In genomic region chr14:21098892-21099595, GRCh38 we compare ENCODE assay signal across 8 cellular contexts. TPM values are rescaled to one million over a fixed set of nuclear protein-coding genes. Genes with fewer than 3 reads are reported as not detected.
DNase-seq lines count a peak whose midpoint lies in the region; ATAC-seq lines count a peak whose summit lies in the region.

No MANE protein-coding gene starts in this region.

- H3K27ac Mint-ChIP-seq in T-helper 1 cell treated with Interleukin-12 subunit alpha and Interleukin-12 subunit beta and Interleukin-4 antibody, amounts not matched to agents 30 μg/mL and 1 μg/mL, for 36 hours: peak overlapping the region; percentile 51
- H3K27ac Mint-ChIP-seq in activated CD4-positive, alpha-beta memory T cell treated with anti-CD3 and anti-CD28 coated beads for 36 hours: peak overlapping the region; percentile 40

- DNase-seq in T-helper 1 cell: no peak
- DNase-seq in activated CD4-positive, alpha-beta memory T cell treated with anti-CD3 and anti-CD28 coated beads for 36 hours: no peak
- no peak for DNase-seq in NCI-H2081 treated with DMSO at 0.1 percent for 48 hours (lab: John Stamatoyannopoulos, UW)
- no peak for DNase-seq in NAMALWA (ENCODE audit: low spot score)

- H3K4me1 ChIP-seq in subcutaneous abdominal adipose tissue (ENCODE audit: control insufficient read depth in 5 of 5, insufficient read depth in 5 of 5, low read length in 5 of 5): peaks cover 10 to 46% (median 42%) of the 10 kb centered on the region in 5 donors

- peak overlapping the region; percentile 65 to 87 (median 81) for H3K9ac ChIP-seq in subcutaneous abdominal adipose tissue (ENCODE audit: low read length in 5 of 5)

- H3K9me3 Mint-ChIP-seq in T-helper 1 cell treated with Interleukin-12 subunit alpha and Interleukin-12 subunit beta and Interleukin-4 antibody, amounts not matched to agents 30 μg/mL and 1 μg/mL, for 36 hours: no peaks in the 10 kb centered on the region
- no peaks in the 10 kb centered on the region for H3K9me3 Mint-ChIP-seq in activated CD4-positive, alpha-beta memory T cell treated with anti-CD3 and anti-CD28 coated beads for 36 hours

- H3K36me3 Mint-ChIP-seq in T-helper 1 cell treated with Interleukin-12 subunit alpha and Interleukin-12 subunit beta and Interleukin-4 antibody, amounts not matched to agents 30 μg/mL and 1 μg/mL, for 36 hours (ENCODE audit: low read depth): no peaks in the 10 kb centered on the region
- H3K36me3 Mint-ChIP-seq in activated CD4-positive, alpha-beta memory T cell treated with anti-CD3 and anti-CD28 coated beads for 36 hours: no peaks in the 10 kb centered on the region

- peaks cover 25% of the 10 kb centered on the region for H3K4me1 Mint-ChIP-seq in T-helper 1 cell treated with Interleukin-12 subunit alpha and Interleukin-12 subunit beta and Interleukin-4 antibody, amounts not matched to agents 30 μg/mL and 1 μg/mL, for 36 hours (ENCODE audit: low read depth)
- peaks cover 38% of the 10 kb centered on the region for H3K4me1 Mint-ChIP-seq in activated CD4-positive, alpha-beta memory T cell treated with anti-CD3 and anti-CD28 coated beads for 36 hours (ENCODE audit: low read depth)

- H3K36me3 ChIP-seq in subcutaneous abdominal adipose tissue (ENCODE audit: control insufficient read depth in 5 of 5, insufficient read depth in 5 of 5, low read length in 5 of 5): no peaks in the 10 kb centered on the region

- peak overlapping the region; percentile 59 for H3K4me3 ChIP-seq in iPS-18c (ENCODE audit: insufficient read depth, low read depth, low read length)
- peak overlapping the region; percentile 65 to 79 (median 71) for H3K4me3 ChIP-seq in subcutaneous abdominal adipose tissue (ENCODE audit: low read depth in 1 of 5, low read length in 5 of 5)

- H3K4me3 Mint-ChIP-seq in T-helper 1 cell treated with Interleukin-12 subunit alpha and Interleukin-12 subunit beta and Interleukin-4 antibody, amounts not matched to agents 30 μg/mL and 1 μg/mL, for 36 hours: peak overlapping the region; percentile 83
- peak overlapping the region; percentile 79 for H3K4me3 Mint-ChIP-seq in activated CD4-positive, alpha-beta memory T cell treated with anti-CD3 and anti-CD28 coated beads for 36 hours

- H3K27me3 Mint-ChIP-seq in T-helper 1 cell treated with Interleukin-12 subunit alpha and Interleukin-12 subunit beta and Interleukin-4 antibody, amounts not matched to agents 30 μg/mL and 1 μg/mL, for 36 hours (ENCODE audit: low read depth): peaks cover 14% of the 10 kb centered on the region
- H3K27me3 Mint-ChIP-seq in activated CD4-positive, alpha-beta memory T cell treated with anti-CD3 and anti-CD28 coated beads for 36 hours: no peaks in the 10 kb centered on the region

- peak overlapping the region; percentile 89 for H3K27ac ChIP-seq in subcutaneous abdominal adipose tissue (ENCODE audit: low read depth, low read length)

- no peaks in the 10 kb centered on the region for H3K27me3 ChIP-seq in subcutaneous abdominal adipose tissue (ENCODE audit: control insufficient read depth in 5 of 5, insufficient read depth in 4 of 5, low read length in 5 of 5)

- H3K9me3 ChIP-seq in iPS-18c (ENCODE audit: control insufficient read depth, insufficient read depth, low read length): no peaks in the 10 kb centered on the region
- no peaks in the 10 kb centered on the region for H3K9me3 ChIP-seq in subcutaneous abdominal adipose tissue (ENCODE audit: control insufficient read depth in 5 of 5, low read length in 5 of 5)

- CTCF ChIA-PET in activated CD4-positive, alpha-beta memory T cell treated with anti-CD3 and anti-CD28 coated beads for 36 hours (lab: Charles Lee): interaction anchor here (1.4 to 12.5 kb wide), 5 partner anchors 12 to 83 kb away, joined by 5 to 334 read pairs (median 9); no protein-coding TSS in a partner anchor

- POLR2A ChIA-PET in activated CD4-positive, alpha-beta memory T cell treated with anti-CD3 and anti-CD28 coated beads for 36 hours (lab: Charles Lee): no interaction called here

- no peak for ATAC-seq in GM19395 (IDR thresholded peaks at IDR 0.05; ENCODE audit: unreplicated experiment)

- intact Hi-C loops in activated CD4-positive, alpha-beta memory T cell treated with anti-CD3 and anti-CD28 coated beads for 36 hours (cut with micrococcal nuclease): no loop called here

RNA-seq across cellular contexts. Expression of gene ZNF219, which starts 0.6 kb away (rescaled TPM):
- total RNA-seq in activated CD4-positive, alpha-beta memory T cell treated with anti-CD3 and anti-CD28 coated beads for 36 hours: 10 to 100 TPM in 1 of 2 experiments, 1 to 10 TPM in 1; 9.9 to 10.7 TPM

RNA-seq across cellular contexts. Expression of gene TMEM253, which starts 1.8 kb away (rescaled TPM):
- not detected for total RNA-seq in activated CD4-positive, alpha-beta memory T cell treated with anti-CD3 and anti-CD28 coated beads for 36 hours

RNA-seq across cellular contexts. Expression of gene ARHGEF40, which starts 28.9 kb away (rescaled TPM):
- under 1 TPM; 0.33 to 0.44 TPM for total RNA-seq in activated CD4-positive, alpha-beta memory T cell treated with anti-CD3 and anti-CD28 coated beads for 36 hours

RNA-seq across cellular contexts. Expression of gene RNASE8, which starts 41.4 kb away (rescaled TPM):
- not detected for total RNA-seq in activated CD4-positive, alpha-beta memory T cell treated with anti-CD3 and anti-CD28 coated beads for 36 hours

RNA-seq across cellular contexts. Expression of gene OR5AU1, which starts 56.8 kb away (rescaled TPM):
- total RNA-seq in activated CD4-positive, alpha-beta memory T cell treated with anti-CD3 and anti-CD28 coated beads for 36 hours: not detected
